8 cellular contexts compared by ENCODE assay signal in the genomic region with DNA sequence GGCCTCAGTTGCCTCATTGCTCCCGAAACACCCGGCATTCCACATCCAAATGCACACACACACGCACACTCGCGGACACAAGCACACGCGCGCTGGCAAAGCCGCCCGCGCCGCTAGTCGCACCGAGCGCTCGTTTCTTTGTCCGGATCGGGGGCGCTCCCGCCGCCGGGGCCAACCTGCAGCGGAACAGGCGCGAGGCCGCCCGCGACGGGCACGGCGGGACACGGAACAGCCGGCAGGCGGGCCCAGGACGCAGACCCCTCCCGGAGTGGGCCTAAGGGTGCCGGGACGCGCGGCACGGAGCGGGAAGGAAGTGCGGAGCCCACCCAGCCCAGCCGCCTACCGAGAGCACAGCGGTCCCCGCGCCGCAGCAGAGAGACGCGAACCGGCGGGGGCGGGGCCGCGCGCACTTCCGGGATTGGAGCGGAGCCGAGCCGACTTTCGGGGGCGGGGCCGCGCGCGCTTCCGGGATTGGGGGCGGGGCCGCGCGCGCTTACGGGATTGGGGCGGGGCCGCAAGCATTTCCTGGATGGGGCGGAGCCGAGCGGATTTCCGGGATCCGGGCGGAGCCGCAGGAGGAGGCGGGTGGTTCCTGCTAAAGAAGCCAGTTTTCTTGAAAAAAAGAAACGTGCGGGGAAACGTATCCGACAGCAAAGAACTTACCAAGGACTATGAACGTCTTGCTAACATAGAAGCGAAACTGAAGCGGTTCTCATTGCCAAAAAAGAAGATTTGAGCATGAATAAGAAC. TPM values are rescaled to one million over a fixed set of nuclear protein-coding genes. Genes with fewer than 3 reads are reported as not detected.
A peak's percentile ranks its signal among the peaks of the same experiment; 100 is the strongest.
DNase-seq lines count a peak whose midpoint lies in the region; ATAC-seq and TF ChIP-seq lines count a peak whose summit lies in the region.

A gene (minus strand): TSS at position 396 of the 750 bp plus-strand sequence. CDS start 1,498 bp downstream, outside the sequence.

- WGBS in HUES64 = 1% methylated on average over 91 of the region's 91 CpGs
- 1 to 2% methylated on average over 23 to 91 of the region's 91 CpGs for WGBS in endodermal cell (ENCODE audit: insufficient coverage in 1 of 2, insufficient read length in 1 of 2), 2 experiments
- WGBS in mesodermal cell (ENCODE audit: insufficient coverage in 2 of 2), 2 experiments = 1% methylated on average over 57 to 61 of the region's 91 CpGs

- H3K36me3 Mint-ChIP-seq in endodermal cell (ENCODE audit: low read depth) = peaks cover 8% of the 10 kb centered on the region

- 0 out of 2 replicates have a peak, but pooled peaks have one; percentile 8 for TF ChIP-seq CTCF in OCI-LY1 (IDR thresholded peaks at IDR 0.05; ENCODE audit: low read length)
- TF ChIP-seq CTCF in endodermal cell (conservative IDR thresholded peaks at IDR 0.05) = no peak

- peaks cover 9% of the 10 kb centered on the region; the same call in 1 of the 2 replicates for H3F3A ChIP-seq in OCI-LY1 (ENCODE audit: insufficient read depth, low read length)

- DNase-seq in CMK (ENCODE audit: low read depth) (peak; percentile 79), endodermal cell (peak; percentile 98)
- peak; percentile 79 for DNase-seq in activated CD8-positive, alpha-beta memory T cell treated with anti-CD3 and anti-CD28 coated beads, Interleukin-2, amount 50 U/mL, for 24 hours (ENCODE audit: extremely low read depth)
- peak; percentile 90 for DNase-seq in stimulated activated CD8-positive, alpha-beta memory T cell treated with anti-CD3 and anti-CD28 coated beads, Interleukin-15, amount 100 ng/mL, for 1 hour (ENCODE audit: low read depth)

- no peaks in the 10 kb centered on the region for H4K20me1 ChIP-seq in OCI-LY1 (ENCODE audit: insufficient read depth, low read length)

- H3K27me3 ChIP-seq in HUES64 (ENCODE audit: insufficient read depth, low read length) (no peaks in the 10 kb centered on the region), OCI-LY1 (ENCODE audit: insufficient read depth, low read length) (no peaks in the 10 kb centered on the region), endodermal cell (ENCODE audit: control insufficient read depth, insufficient read depth, low read length, poor library complexity, severe bottlenecking) (no peaks in the 10 kb centered on the region)

- peak within 1 kb of the TSS; percentile 72; the same call in 1 of the 2 replicates for H3K27ac ChIP-seq in HUES64 (ENCODE audit: low read depth, low read length)
- peak within 1 kb of the TSS; percentile 99 for H3K27ac ChIP-seq in OCI-LY1 (ENCODE audit: low read depth, low read length, poor library complexity, severe bottlenecking)
- H3K27ac ChIP-seq in endodermal cell (ENCODE audit: low read depth, low read length) = peak within 1 kb of the TSS; percentile 72
- peak within 1 kb of the TSS; percentile 62 for H3K27ac ChIP-seq in mesodermal cell (ENCODE audit: low read depth, low read length, severe bottlenecking)

- peaks cover 5% of the 10 kb centered on the region for H3K4me1 Mint-ChIP-seq in endodermal cell

- peak within 1 kb of the TSS; percentile 64 for H3K27ac Mint-ChIP-seq in endodermal cell

- peaks cover 11% of the 10 kb centered on the region for H3K79me2 ChIP-seq in OCI-LY1 (ENCODE audit: insufficient read depth, low read length)

- peak; percentile 50 for ATAC-seq in GM21367 (IDR thresholded peaks at IDR 0.05; ENCODE audit: unreplicated experiment)

- peak within 1 kb of the TSS; percentile 95 for H3K4me3 ChIP-seq in HUES64 (ENCODE audit: low read length)
- H3K4me3 ChIP-seq in OCI-LY1 (ENCODE audit: low read depth, low read length, poor library complexity, severe bottlenecking) = peak within 1 kb of the TSS; percentile 92
- peak within 1 kb of the TSS; percentile 92 for H3K4me3 ChIP-seq in endodermal cell (ENCODE audit: low read length)
- H3K4me3 ChIP-seq in mesodermal cell (ENCODE audit: extremely low read depth, insufficient read depth, low read length, poor library complexity, severe bottlenecking) = peak within 1 kb of the TSS; percentile 90

- H3K9me2 ChIP-seq in OCI-LY1 (ENCODE audit: low read depth, low read length) = no peaks in the 10 kb centered on the region

- H2AFZ ChIP-seq in OCI-LY1 (ENCODE audit: low read length) = no peak within 1 kb of the TSS

- peaks cover 6% of the 10 kb centered on the region; the same call in 1 of the 2 replicates for H3K4me1 ChIP-seq in HUES64 (ENCODE audit: insufficient read depth, low read length)
- peaks cover 43% of the 10 kb centered on the region for H3K4me1 ChIP-seq in OCI-LY1 (ENCODE audit: insufficient read depth, low read length, severe bottlenecking)
- H3K4me1 ChIP-seq in endodermal cell (ENCODE audit: control insufficient read depth, insufficient read depth, low read length) = peaks cover 5% of the 10 kb centered on the region
- peaks cover 8% of the 10 kb centered on the region for H3K4me1 ChIP-seq in mesodermal cell (ENCODE audit: control insufficient read depth, insufficient read depth, low read length, poor library complexity, severe bottlenecking)

- peak within 1 kb of the TSS; percentile 95 for H3K9ac ChIP-seq in HUES64 (ENCODE audit: low read depth, low read length)
- peak within 1 kb of the TSS; percentile 97 for H3K9ac ChIP-seq in OCI-LY1 (ENCODE audit: low read length)
- H3K9ac ChIP-seq in endodermal cell (ENCODE audit: extremely low read depth, low read length, poor library complexity, severe bottlenecking) = peak within 1 kb of the TSS; percentile 86

- peaks cover 34% of the 10 kb centered on the region for H3K9me3 Mint-ChIP-seq in endodermal cell

- H3K9me3 ChIP-seq in HUES64 (ENCODE audit: insufficient read depth, low read depth, low read length) (peaks cover 4% of the 10 kb centered on the region; the same call in 1 of the 2 replicates), OCI-LY1 (ENCODE audit: low read length) (peaks cover 7% of the 10 kb centered on the region; the same call in 1 of the 2 replicates), endodermal cell (ENCODE audit: control insufficient read depth, low read length) (peaks cover 12% of the 10 kb centered on the region), mesodermal cell (ENCODE audit: control insufficient read depth, low read length) (peaks cover 6% of the 10 kb centered on the region)

- H3K27me3 Mint-ChIP-seq in endodermal cell (ENCODE audit: insufficient read depth) = peaks cover 4% of the 10 kb centered on the region

- H3K36me3 ChIP-seq in HUES64 (ENCODE audit: insufficient read depth, low read length) (peaks cover 6% of the 10 kb centered on the region; the same call in 1 of the 2 replicates), OCI-LY1 (ENCODE audit: insufficient read depth, low read length) (peaks cover 29% of the 10 kb centered on the region), endodermal cell (ENCODE audit: control insufficient read depth, insufficient read depth, low read length) (peaks cover 4% of the 10 kb centered on the region), mesodermal cell (ENCODE audit: control insufficient read depth, insufficient read depth, low read length) (peaks cover 11% of the 10 kb centered on the region)

- peak within 1 kb of the TSS; percentile 84 for H3K4me2 ChIP-seq in OCI-LY1 (ENCODE audit: low read length)

- peak within 1 kb of the TSS; percentile 74 for H3K4me3 Mint-ChIP-seq in endodermal cell

RNA-seq across cellular contexts. Expression of the gene that starts here (rescaled TPM):
- 44.8 TPM for polyA plus RNA-seq in HUES64 (2013, experiment 1 of 2)
- polyA plus RNA-seq in HUES64 (2013, experiment 2 of 2) = 37.8 TPM
- total RNA-seq in endodermal cell = 10 to 100 TPM; 71.2 to 88.5 TPM
- 62.1 TPM for polyA plus RNA-seq in endodermal cell (2013, experiment 1 of 2)
- polyA plus RNA-seq in endodermal cell (2013, experiment 2 of 2) = 49.1 TPM
- polyA plus RNA-seq in mesodermal cell (2013, experiment 1 of 2) = 45.6 TPM
- 40.3 TPM for polyA plus RNA-seq in mesodermal cell (2013, experiment 2 of 2)

Comparison
In these comparisons a context has a peak if more than half of its experiments do, and no peak if none do; other contexts are left out.
1. Peak in every context shown above with its lines: DNase-seq, ATAC-seq, H3K4me3 ChIP-seq and H3K27ac ChIP-seq.